Comparison of ENCODE assay signal across 8 cellular contexts in genomic region chr4:23717528-23718248, GRCh38.
A peak's percentile ranks its signal among the peaks of the same experiment; 100 is the strongest.
DNase-seq lines count a peak whose midpoint lies in the region; ATAC-seq and TF ChIP-seq lines count a peak whose summit lies in the region.

No MANE protein-coding gene starts in this region.

- ATAC-seq in GM18867 (IDR thresholded peaks at IDR 0.05; ENCODE audit: unreplicated experiment) (peak; percentile 71), T-helper 17 cell (no peak)

- no peak overlapping the region for H3K4me2 ChIP-seq in hepatocyte

- H3K36me3 Mint-ChIP-seq in T-helper 17 cell (ENCODE audit: low read depth) = no peaks in the 10 kb centered on the region

- 88% methylated on average over 5 of the region's 5 CpGs for WGBS in hepatocyte (ENCODE audit: low lambda C conversion rate, missing lambda C conversion rate)

- DNase-seq in AG09309 (ENCODE audit: low read depth) (no peak), RPMI8226 (peak; percentile 4), hepatocyte (ENCODE audit: low spot score) (peak; percentile 18), G401 (ENCODE audit: low spot score) (no peak), NCI-H187 treated with DMSO at 0.1 percent for 48 hours (lab: John Stamatoyannopoulos, UW) (no peak), NCI-H1930 (lab: John Stamatoyannopoulos, UW) (no peak), T-helper 17 cell (no peak)

- no peaks in the 10 kb centered on the region for H3K27me3 ChIP-seq in hepatocyte

- H3K79me2 ChIP-seq in hepatocyte = no peaks in the 10 kb centered on the region

- no peak overlapping the region for H2AFZ ChIP-seq in hepatocyte

- H3K9me3 ChIP-seq in hepatocyte (ENCODE audit: low read depth) (no peaks in the 10 kb centered on the region), T-helper 17 cell (ENCODE audit: control insufficient read depth, low read length, poor library complexity, severe bottlenecking) (no peaks in the 10 kb centered on the region)

- no peaks in the 10 kb centered on the region for H3K36me3 ChIP-seq in hepatocyte (replicated peaks; ENCODE audit: insufficient read depth, low read depth)

- H3K4me3 Mint-ChIP-seq in T-helper 17 cell = no peak overlapping the region

- H3K27ac Mint-ChIP-seq in T-helper 17 cell = no peak overlapping the region

- in situ Hi-C loops in G401 (cut with HindIII; ENCODE audit: low sequenced_read_pairs) = no loop called here

- no peaks in the 10 kb centered on the region for H3K9me2 ChIP-seq in hepatocyte (replicated peaks; ENCODE audit: insufficient read depth)

- no peaks in the 10 kb centered on the region for H3K4me1 ChIP-seq in hepatocyte (ENCODE audit: insufficient read depth)

- H3K27me3 Mint-ChIP-seq in T-helper 17 cell = no peaks in the 10 kb centered on the region

- H3K27ac ChIP-seq in hepatocyte = no peak overlapping the region

- TF ChIP-seq CTCF in AG09309 (IDR thresholded peaks at IDR 0.05; ENCODE audit: control insufficient read depth, insufficient read depth, low read depth, low read length, missing control alignments) (peak; percentile 35), hepatocyte (IDR thresholded peaks at IDR 0.05; ENCODE audit: poor library complexity) (peak; percentile 51)

- no peaks in the 10 kb centered on the region for H3K4me1 Mint-ChIP-seq in T-helper 17 cell

- no peaks in the 10 kb centered on the region for H4K20me1 ChIP-seq in hepatocyte (ENCODE audit: insufficient read depth, poor library complexity, severe bottlenecking)

- H3K4me3 ChIP-seq in AG09309 (ENCODE audit: control insufficient read depth, low read depth, low read length) (no peak overlapping the region), hepatocyte (no peak overlapping the region)

Comparison
In these comparisons a context has a peak if more than half of its experiments do, and no peak if none do; other contexts are left out.
1. DNase-seq: peak in RPMI8226 (single experiment) and hepatocyte (single experiment); none in AG09309 (single experiment), G401 (single experiment), NCI-H187 treated with DMSO at 0.1 percent for 48 hours (single experiment), NCI-H1930 (0 of 2) and T-helper 17 cell (0 of 3).